9 cellular contexts compared by ENCODE assay signal in the genomic region with DNA sequence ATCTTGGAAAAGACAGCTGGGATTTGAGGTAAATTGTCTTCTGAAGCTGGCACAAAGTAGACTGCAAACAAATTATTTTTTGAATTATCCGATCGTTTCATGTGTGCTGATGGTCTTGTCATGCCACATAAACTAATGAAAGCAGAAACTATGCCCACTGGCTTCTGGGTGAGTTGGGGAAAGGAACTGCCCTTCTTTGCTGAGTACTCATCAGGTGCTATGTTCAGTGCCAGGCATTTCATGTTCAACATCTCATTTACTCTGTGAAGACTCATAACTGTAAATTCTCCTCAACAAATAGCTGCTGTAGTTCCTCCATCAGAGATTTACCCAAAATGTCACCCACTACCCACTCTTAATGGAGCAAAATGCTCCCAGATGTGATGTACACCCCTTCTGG. TPM values are rescaled to one million over a fixed set of nuclear protein-coding genes. Genes with fewer than 3 reads are reported as not detected.
DNase-seq lines count a peak whose midpoint lies in the region; ATAC-seq, FAIRE-seq and TF ChIP-seq lines count a peak whose summit lies in the region.
"Had no signal": no experiment of that assay in that cellular context is flagged by ENCODE, and none has a peak within 500 bp of the region (broad histone marks: within the 10 kb centered on the region; RNA-seq: fewer than 3 reads in every experiment).

No MANE protein-coding gene starts in this region.

- peak overlapping the region; percentile 92 for H3K4me3 ChIP-seq in BE2C (ENCODE audit: low read depth, low read length)
- peak overlapping the region; percentile 87 for H3K4me3 ChIP-seq in Karpas-422 (ENCODE audit: low read length)
- no peak overlapping the region for H3K4me3 ChIP-seq in naive thymus-derived CD4-positive, alpha-beta T cell (ENCODE audit: low read length)

- H3K36me3 ChIP-seq in BE2C (no peaks in the 10 kb centered on the region), Karpas-422 (ENCODE audit: insufficient read depth, low read length) (peaks cover 7% of the 10 kb centered on the region; the same call in 1 of the 2 replicates)
- H3K36me3 ChIP-seq in naive thymus-derived CD4-positive, alpha-beta T cell (ENCODE audit: control insufficient read depth in 2 of 3, insufficient read depth in 3 of 3, low read length in 3 of 3): peaks cover 0 to 5% (median 0%) of the 10 kb centered on the region in 3 experiments

- H3K9me3 ChIP-seq in BE2C (no peaks in the 10 kb centered on the region), Karpas-422 (ENCODE audit: low read length) (no peaks in the 10 kb centered on the region)
- H3K9me3 ChIP-seq in naive thymus-derived CD4-positive, alpha-beta T cell (ENCODE audit: control insufficient read depth in 2 of 3, low read length in 3 of 3): no peaks in the 10 kb centered on the region

- DNase-seq in BE2C: no peak
- no peak for DNase-seq in Karpas-422
- DNase-seq in central memory CD8-positive, alpha-beta T cell (ENCODE audit: low spot score in 2 of 2): no peak
- no peak for DNase-seq in naive thymus-derived CD4-positive, alpha-beta T cell
- DNase-seq in urothelium cell line (ENCODE audit: low spot score): no peak
- DNase-seq in GF-D8 (lab: John Stamatoyannopoulos, UW): no peak
- DNase-seq: NCI-H2171 had no signal

- H3K27ac ChIP-seq in Karpas-422 (ENCODE audit: low read length): no peak overlapping the region; the same call in 1 of the 2 replicates
- H3K27ac ChIP-seq in naive thymus-derived CD4-positive, alpha-beta T cell (ENCODE audit: low read depth, low read length): no peak overlapping the region

- no peaks in the 10 kb centered on the region for H3K27me3 Mint-ChIP-seq in central memory CD8-positive, alpha-beta T cell
- H3K27me3 Mint-ChIP-seq in naive thymus-derived CD4-positive, alpha-beta T cell: peaks cover 0 to 3% (median 0%) of the 10 kb centered on the region in 5 donors

- CTCF ChIA-PET in naive thymus-derived CD4-positive, alpha-beta T cell (lab: Charles Lee): interaction anchor here (0.6 to 1.5 kb wide), 3 partner anchors 20 to 65 kb away, joined by 3 to 4 read pairs (median 3); no protein-coding TSS in a partner anchor

- no peak for ATAC-seq in central memory CD8-positive, alpha-beta T cell (replicated peaks; ENCODE audit: extremely low read depth, poor library complexity, severe bottlenecking)
- no peak for ATAC-seq in naive thymus-derived CD4-positive, alpha-beta T cell
- ATAC-seq in GM18873 (IDR thresholded peaks at IDR 0.05; ENCODE audit: low FRiP score, unreplicated experiment) (no peak), HG03097 (IDR thresholded peaks at IDR 0.05; ENCODE audit: low FRiP score, unreplicated experiment) (no peak)

- peak overlapping the region; percentile 83 for H3K9ac ChIP-seq in Karpas-422 (ENCODE audit: low read length)

- no peak for TF ChIP-seq CTCF in BE2C (IDR thresholded peaks at IDR 0.05; ENCODE audit: low read depth, low read length)

- H3K9me3 Mint-ChIP-seq in central memory CD8-positive, alpha-beta T cell: no peaks in the 10 kb centered on the region
- H3K9me3 Mint-ChIP-seq in naive thymus-derived CD4-positive, alpha-beta T cell: no peaks in the 10 kb centered on the region

- peaks cover 39% of the 10 kb centered on the region for H3K4me1 Mint-ChIP-seq in central memory CD8-positive, alpha-beta T cell
- H3K4me1 Mint-ChIP-seq in naive thymus-derived CD4-positive, alpha-beta T cell: peaks cover 32 to 57% (median 46%) of the 10 kb centered on the region in 7 donors

- H3K79me2 ChIP-seq in Karpas-422 (ENCODE audit: low read length): peaks cover 62% of the 10 kb centered on the region

- peak overlapping the region; percentile 84 for H3K4me2 ChIP-seq in Karpas-422 (ENCODE audit: low read depth, low read length, poor library complexity, severe bottlenecking)

- H3K4me3 Mint-ChIP-seq in central memory CD8-positive, alpha-beta T cell: peak overlapping the region; percentile 96
- peak overlapping the region; percentile 90 to 97 (median 95) for H3K4me3 Mint-ChIP-seq in naive thymus-derived CD4-positive, alpha-beta T cell

- H4K20me1 ChIP-seq in Karpas-422 (ENCODE audit: insufficient read depth, low read depth, low read length): peaks cover 2% of the 10 kb centered on the region; the same call in 1 of the 2 replicates

- peaks cover 11% of the 10 kb centered on the region for H3K36me3 Mint-ChIP-seq in central memory CD8-positive, alpha-beta T cell (ENCODE audit: insufficient read depth)
- H3K36me3 Mint-ChIP-seq in naive thymus-derived CD4-positive, alpha-beta T cell: peaks cover 1 to 9% (median 4%) of the 10 kb centered on the region in 5 donors

- POLR2A ChIA-PET in naive thymus-derived CD4-positive, alpha-beta T cell (lab: Charles Lee): interaction anchor here (1.0 kb wide), 1 partner anchor 40 kb away, joined by 3 read pairs; no protein-coding TSS in a partner anchor

- no peaks in the 10 kb centered on the region for H3K27me3 ChIP-seq in BE2C
- no peaks in the 10 kb centered on the region for H3K27me3 ChIP-seq in Karpas-422 (ENCODE audit: low read length)
- H3K27me3 ChIP-seq in naive thymus-derived CD4-positive, alpha-beta T cell (ENCODE audit: control insufficient read depth in 2 of 2, insufficient read depth in 2 of 2, low read length in 2 of 2): no peaks in the 10 kb centered on the region

- no peak for FAIRE-seq in urothelium cell line (lab: Jason Lieb, UNC)

- intact Hi-C loops in naive thymus-derived CD4-positive, alpha-beta T cell (cut with micrococcal nuclease): loop anchor here (2.0 to 10.0 kb wide), 5 partner anchors 35 to 1867 kb away; a partner anchor contains a TSS

- peak overlapping the region; percentile 91 for H3K27ac Mint-ChIP-seq in central memory CD8-positive, alpha-beta T cell (ENCODE audit: low read depth)
- H3K27ac Mint-ChIP-seq in naive thymus-derived CD4-positive, alpha-beta T cell: peak overlapping the region in 2 of 9 donors; percentile 44 to 78

- no peaks in the 10 kb centered on the region for H3K4me1 ChIP-seq in BE2C
- peaks cover 50% of the 10 kb centered on the region for H3K4me1 ChIP-seq in Karpas-422 (ENCODE audit: low read length)
- peaks cover 9 to 16% of the 10 kb centered on the region in 2 donors for H3K4me1 ChIP-seq in naive thymus-derived CD4-positive, alpha-beta T cell (ENCODE audit: control insufficient read depth in 2 of 2, insufficient read depth in 2 of 2, low read length in 2 of 2)

- H3K9me2 ChIP-seq in Karpas-422 (replicated peaks; ENCODE audit: insufficient read depth, low read length): no peaks in the 10 kb centered on the region

- no peak overlapping the region for H2AFZ ChIP-seq in Karpas-422 (ENCODE audit: low read length)

RNA-seq across cellular contexts. Expression of a gene that starts 1.2 kb away (rescaled TPM):
- 16.4 TPM for polyA plus RNA-seq in BE2C (2012; ENCODE audit: insufficient read depth, insufficient read length, low read depth)
- 43.6 and 50.3 TPM in 2 replicates for total RNA-seq in Karpas-422 (2014; rRNA removed; shearing (Covaris generic); ENCODE audit: low replicate concordance)
- 10 to 100 TPM; 12.4 to 21.7 (median 19.5) TPM for total RNA-seq in naive thymus-derived CD4-positive, alpha-beta T cell
- polyA plus RNA-seq in naive thymus-derived CD4-positive, alpha-beta T cell: 10 to 100 TPM in 1 of 2 donors, 1 to 10 TPM in 1; 8.2 to 14.5 TPM

RNA-seq across cellular contexts. Expression of a gene that starts 19.6 kb away (rescaled TPM):
- 0.76 TPM for polyA plus RNA-seq in BE2C (2012; ENCODE audit: insufficient read depth, insufficient read length, low read depth)
- total RNA-seq in Karpas-422 (2014; rRNA removed; shearing (Covaris generic); ENCODE audit: low replicate concordance): 1.5 TPM in 2 replicates
- total RNA-seq in naive thymus-derived CD4-positive, alpha-beta T cell: 1 to 10 TPM in 2 of 5 experiments, under 1 TPM in 2, not detected in 1; 0.30 to 8.1 (median 0.83) TPM
- polyA plus RNA-seq in naive thymus-derived CD4-positive, alpha-beta T cell: under 1 TPM in 1 of 2 donors, not detected in 1; 0.05 TPM
